In genomic region chr7:155003215-155003999, GRCh38 we compare ENCODE assay signal across 8 cellular contexts.
DNase-seq lines count a peak whose midpoint lies in the region; ATAC-seq lines count a peak whose summit lies in the region.

No MANE protein-coding gene starts in this region.

- H3K9ac ChIP-seq in mucosa of rectum (ENCODE audit: low read depth in 1 of 2, low read length in 2 of 2) = peak overlapping the region; percentile 80 to 97

- no peaks in the 10 kb centered on the region for H3K27me3 ChIP-seq in mucosa of rectum (ENCODE audit: control insufficient read depth in 2 of 2, insufficient read depth in 2 of 2, low read length in 2 of 2)

- peaks cover 7 to 10% of the 10 kb centered on the region in 2 donors for H3K4me1 ChIP-seq in mucosa of rectum (ENCODE audit: control insufficient read depth in 2 of 2, insufficient read depth in 2 of 2, low read length in 2 of 2)

- DNase-seq in CMK (ENCODE audit: low read depth) (peak; percentile 50), NOMO-1 treated with dmso at 0.1 percent for 144 hours (lab: John Stamatoyannopoulos, UW; ENCODE audit: unreplicated experiment) (peak; percentile 42), activated T-cell treated with anti-CD3 and anti-CD28 coated beads for 4 hours (peak; percentile 79), epithelial cell of prostate (ENCODE audit: low read depth, low spot score) (no peak)
- peak; percentile 71 for DNase-seq in stimulated activated CD8-positive, alpha-beta memory T cell treated with anti-CD3 and anti-CD28 coated beads, Interleukin-4, amount 100 ng/mL, for 24 hours (ENCODE audit: low read depth)

- H3K27ac ChIP-seq in epithelial cell of prostate (peak overlapping the region; percentile 75), mucosa of rectum (ENCODE audit: low read depth in 2 of 2, low read length in 2 of 2) (peak overlapping the region; percentile 90 to 93)

- H3K9me3 ChIP-seq in mucosa of rectum (ENCODE audit: control insufficient read depth in 2 of 2, low read length in 2 of 2) = no peaks in the 10 kb centered on the region

- peaks cover 0 to 3% of the 10 kb centered on the region in 2 donors for H3K36me3 ChIP-seq in mucosa of rectum (ENCODE audit: control insufficient read depth in 2 of 2, insufficient read depth in 2 of 2, low read length in 2 of 2)

- ATAC-seq in GM19372 (IDR thresholded peaks at IDR 0.05; ENCODE audit: low read depth, unreplicated experiment) (peak; percentile 67), HG03520 (IDR thresholded peaks at IDR 0.05; ENCODE audit: unreplicated experiment) (peak; percentile 62)

- peak overlapping the region; percentile 89 to 91 for H3K4me3 ChIP-seq in mucosa of rectum (ENCODE audit: low read length in 2 of 2)
